8 cellular contexts compared by ENCODE assay signal in genomic region chr1:167629681-167630567, GRCh38. TPM values are rescaled to one million over a fixed set of nuclear protein-coding genes. Genes with fewer than 3 reads are reported as not detected.
A peak's percentile ranks its signal among the peaks of the same experiment; 100 is the strongest.
DNase-seq lines count a peak whose midpoint lies in the region; ATAC-seq lines count a peak whose summit lies in the region.

RCSD1 (plus strand) TSS chr1:167630232; CDS start chr1:167630424, 192 bp downstream.

- H3K9me3 ChIP-seq in mesenchymal stem cell (ENCODE audit: control insufficient read depth, low read length), result no peaks in the 10 kb centered on the region

- H3K14ac ChIP-seq in mesenchymal stem cell (ENCODE audit: low read length in 2 of 2), result no peak within 1 kb of the TSS

- H3K27me3 Mint-ChIP-seq in dendritic cell treated with granulocyte-macrophage colony-stimulating factor and Interleukin-4, amounts not matched to agents 40 ng/mL and 50 ng/mL, for 4 days, result no peaks in the 10 kb centered on the region

- peaks cover 38% of the 10 kb centered on the region for H3K36me3 Mint-ChIP-seq in dendritic cell treated with granulocyte-macrophage colony-stimulating factor and Interleukin-4, amounts not matched to agents 40 ng/mL and 50 ng/mL, for 4 days (ENCODE audit: low read depth)
- H3K36me3 Mint-ChIP-seq in stimulated activated effector memory CD8-positive, alpha-beta T cell treated with anti-CD3 and anti-CD28 coated beads, Interleukin-12 subunit alpha, Interleukin-12 subunit beta, amount 100 ng/mL, for 72 hours, result peaks cover 59% of the 10 kb centered on the region

- 10% methylated on average over 55 of the region's 62 CpGs for WGBS in mesenchymal stem cell

- H2AK5ac ChIP-seq in mesenchymal stem cell (ENCODE audit: low read length, severe bottlenecking), result no peak within 1 kb of the TSS

- H3K4me1 ChIP-seq in mesenchymal stem cell (ENCODE audit: control insufficient read depth, insufficient read depth, low read depth, low read length), result peaks cover 5% of the 10 kb centered on the region

- intact Hi-C loops in dendritic cell treated with granulocyte-macrophage colony-stimulating factor and Interleukin-4, amounts not matched to agents 40 ng/mL and 50 ng/mL, for 4 days (cut with micrococcal nuclease), result loop anchor here (2.0 to 5.0 kb wide), 2 partner anchors 29 to 68 kb away; no protein-coding TSS in a partner anchor

- H2BK15ac ChIP-seq in mesenchymal stem cell (ENCODE audit: low read depth, poor library complexity, severe bottlenecking), result peak within 1 kb of the TSS; percentile 60

- H3K9me3 Mint-ChIP-seq in dendritic cell treated with granulocyte-macrophage colony-stimulating factor and Interleukin-4, amounts not matched to agents 40 ng/mL and 50 ng/mL, for 4 days, result no peaks in the 10 kb centered on the region
- H3K9me3 Mint-ChIP-seq in stimulated activated effector memory CD8-positive, alpha-beta T cell treated with anti-CD3 and anti-CD28 coated beads, Interleukin-12 subunit alpha, Interleukin-12 subunit beta, amount 100 ng/mL, for 72 hours, result no peaks in the 10 kb centered on the region

- H2AFZ ChIP-seq in mesenchymal stem cell (ENCODE audit: low read depth, low read length), result peak within 1 kb of the TSS; percentile 32

- H3K4me3 Mint-ChIP-seq in dendritic cell treated with granulocyte-macrophage colony-stimulating factor and Interleukin-4, amounts not matched to agents 40 ng/mL and 50 ng/mL, for 4 days, result peak within 1 kb of the TSS; percentile 75
- H3K4me3 Mint-ChIP-seq in stimulated activated effector memory CD8-positive, alpha-beta T cell treated with anti-CD3 and anti-CD28 coated beads, Interleukin-12 subunit alpha, Interleukin-12 subunit beta, amount 100 ng/mL, for 72 hours, result peak within 1 kb of the TSS; percentile 81

- H4K91ac ChIP-seq in mesenchymal stem cell (ENCODE audit: low read length), result no peak within 1 kb of the TSS

- H3K23ac ChIP-seq in mesenchymal stem cell (ENCODE audit: low read length in 2 of 2), result no peak within 1 kb of the TSS

- peak within 1 kb of the TSS in 1 of 2 experiments; percentile 17 for H2BK12ac ChIP-seq in mesenchymal stem cell (ENCODE audit: low read length in 2 of 2)

- no peak within 1 kb of the TSS for H2BK120ac ChIP-seq in mesenchymal stem cell (ENCODE audit: low read depth, low read length)

- ATAC-seq in HG03520 (IDR thresholded peaks at IDR 0.05; ENCODE audit: unreplicated experiment), result peak; percentile 23
- peak; percentile 59 for ATAC-seq in stimulated activated effector memory CD8-positive, alpha-beta T cell treated with anti-CD3 and anti-CD28 coated beads, Interleukin-12 subunit alpha, Interleukin-12 subunit beta, amount 100 ng/mL, for 72 hours
- no peak for ATAC-seq in GM18517 (IDR thresholded peaks at IDR 0.05; ENCODE audit: unreplicated experiment)

- peak within 1 kb of the TSS in 1 of 2 experiments; percentile 15 for H3K18ac ChIP-seq in mesenchymal stem cell (ENCODE audit: low read depth in 1 of 2, low read length in 2 of 2)

- peaks cover 76% of the 10 kb centered on the region for H3K4me1 Mint-ChIP-seq in dendritic cell treated with granulocyte-macrophage colony-stimulating factor and Interleukin-4, amounts not matched to agents 40 ng/mL and 50 ng/mL, for 4 days (ENCODE audit: low read depth)
- H3K4me1 Mint-ChIP-seq in stimulated activated effector memory CD8-positive, alpha-beta T cell treated with anti-CD3 and anti-CD28 coated beads, Interleukin-12 subunit alpha, Interleukin-12 subunit beta, amount 100 ng/mL, for 72 hours, result peaks cover 66% of the 10 kb centered on the region

- peak within 1 kb of the TSS; percentile 75 for H3K9ac ChIP-seq in mesenchymal stem cell (ENCODE audit: low read length)

- no peak within 1 kb of the TSS for H3K27ac ChIP-seq in mesenchymal stem cell (ENCODE audit: low read length, poor library complexity, severe bottlenecking)

- no peak within 1 kb of the TSS for H3K4ac ChIP-seq in mesenchymal stem cell (ENCODE audit: low read depth in 1 of 2, low read length in 2 of 2)

- peaks cover 48% of the 10 kb centered on the region in 2 experiments for H3K27me3 ChIP-seq in mesenchymal stem cell (ENCODE audit: control insufficient read depth in 1 of 2, insufficient read depth in 1 of 2, low read length in 2 of 2)

- H3K4me2 ChIP-seq in mesenchymal stem cell (ENCODE audit: low read length, poor library complexity, severe bottlenecking), result peak within 1 kb of the TSS; percentile 52

- no peaks in the 10 kb centered on the region for H3K79me1 ChIP-seq in mesenchymal stem cell (replicated peaks; ENCODE audit: low read length, poor library complexity, severe bottlenecking)

- DNase-seq in Daoy (ENCODE audit: low read depth) (peak; percentile 17), mesenchymal stem cell (peak; percentile 23), middle frontal gyrus (ENCODE audit: extremely low spot score, low spot score) (no peak)
- DNase-seq in activated CD4-positive, alpha-beta T cell treated with anti-CD3 and anti-CD28 coated beads for 1 hour, result peak; percentile 35
- peak; percentile 55 to 82 for DNase-seq in stimulated activated effector memory CD8-positive, alpha-beta T cell treated with anti-CD3 and anti-CD28 coated beads, Interleukin-12 subunit alpha, Interleukin-12 subunit beta, amount 100 ng/mL, for 72 hours (ENCODE audit: low spot score in 2 of 2)

- H3K36me3 ChIP-seq in mesenchymal stem cell (ENCODE audit: control insufficient read depth in 1 of 2, insufficient read depth in 2 of 2, low read depth in 1 of 2, low read length in 2 of 2), result no peaks in the 10 kb centered on the region

- peak within 1 kb of the TSS; percentile 81 for H3K27ac Mint-ChIP-seq in dendritic cell treated with granulocyte-macrophage colony-stimulating factor and Interleukin-4, amounts not matched to agents 40 ng/mL and 50 ng/mL, for 4 days
- H3K27ac Mint-ChIP-seq in stimulated activated effector memory CD8-positive, alpha-beta T cell treated with anti-CD3 and anti-CD28 coated beads, Interleukin-12 subunit alpha, Interleukin-12 subunit beta, amount 100 ng/mL, for 72 hours, result peak within 1 kb of the TSS; percentile 95

- H2BK5ac ChIP-seq in mesenchymal stem cell (ENCODE audit: low read depth, low read length, poor library complexity, severe bottlenecking), result no peak within 1 kb of the TSS

- no peak within 1 kb of the TSS for H4K8ac ChIP-seq in mesenchymal stem cell (ENCODE audit: low read length)

- H3K4me3 ChIP-seq in mesenchymal stem cell (ENCODE audit: insufficient read depth in 1 of 2, low read depth in 1 of 2, low read length in 2 of 2), result peak within 1 kb of the TSS; percentile 55 to 81

RNA-seq across cellular contexts. Expression of gene RCSD1, which starts in this region (rescaled TPM):
- total RNA-seq in Daoy (2014; rRNA removed; shearing (Covaris generic)), result 0.23 and 0.83 TPM in 2 replicates
- polyA plus RNA-seq in mesenchymal stem cell (2013, experiment 1 of 2), result 0.52 TPM
- polyA plus RNA-seq in mesenchymal stem cell (2013, experiment 2 of 2), result 0.44 TPM

Comparison
In these comparisons a context has a peak if more than half of its experiments do, and no peak if none do; other contexts are left out.
1. Peak in DNase-seq in Daoy; RNA of the gene not detected or under 1 TPM.